1 cellular context compared by ENCODE assay signal in the genomic region with DNA sequence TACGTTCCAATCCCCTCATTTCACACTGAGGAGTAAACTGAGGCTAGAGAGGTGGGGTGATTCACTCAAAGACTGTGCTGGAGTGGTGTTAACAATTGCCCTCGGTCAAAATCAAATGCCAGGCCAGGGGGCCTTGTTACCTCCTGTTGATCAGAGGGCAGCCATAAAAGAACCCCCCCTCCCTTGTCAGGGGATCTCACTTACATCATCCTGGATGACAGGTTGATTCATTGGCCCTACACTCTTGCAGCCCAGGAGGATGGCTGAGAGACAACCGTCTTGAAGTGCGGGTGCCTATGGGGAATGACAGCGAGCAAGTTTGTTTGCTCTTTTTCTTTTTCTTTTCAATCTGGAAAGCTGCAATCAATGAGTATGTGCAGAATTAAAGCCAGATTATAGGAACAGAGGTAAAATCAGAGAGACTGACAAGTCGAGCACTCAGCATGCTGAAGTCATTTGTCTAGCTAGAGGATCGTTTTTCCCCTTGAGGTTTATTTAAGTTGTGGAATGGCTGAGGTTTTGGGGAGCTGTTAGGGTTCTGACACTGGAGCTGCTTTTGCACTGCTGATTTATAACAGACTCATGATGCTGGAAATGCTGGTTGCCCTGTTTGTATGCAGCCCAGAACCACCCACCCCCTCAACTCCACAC.
TF ChIP-seq lines count a peak whose summit lies in the region.

No MANE protein-coding gene starts in this region.

TF ChIP-seq in IMR-90, 13 proteins besides CTCF, POLR2A, EP300 and RAD21:
- TF ChIP-seq CHD1 (IDR thresholded peaks at IDR 0.05; ENCODE audit: low read depth, low read length) (no peak), MAFK (IDR thresholded peaks at IDR 0.05; ENCODE audit: low read depth, low read length) (no peak), NFE2L2 (IDR thresholded peaks at IDR 0.05; ENCODE audit: low read depth, low read length) (no peak), RCOR1 (IDR thresholded peaks at IDR 0.05; ENCODE audit: insufficient replicate concordance, low read length) (no peak)
- TF ChIP-seq, protein P1, sequence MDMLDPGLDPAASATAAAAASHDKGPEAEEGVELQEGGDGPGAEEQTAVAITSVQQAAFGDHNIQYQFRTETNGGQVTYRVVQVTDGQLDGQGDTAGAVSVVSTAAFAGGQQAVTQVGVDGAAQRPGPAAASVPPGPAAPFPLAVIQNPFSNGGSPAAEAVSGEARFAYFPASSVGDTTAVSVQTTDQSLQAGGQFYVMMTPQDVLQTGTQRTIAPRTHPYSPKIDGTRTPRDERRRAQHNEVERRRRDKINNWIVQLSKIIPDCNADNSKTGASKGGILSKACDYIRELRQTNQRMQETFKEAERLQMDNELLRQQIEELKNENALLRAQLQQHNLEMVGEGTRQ (IDR thresholded peaks at IDR 0.05; ENCODE audit: low read depth, low read length) = no peak
- TF ChIP-seq, protein P2, sequence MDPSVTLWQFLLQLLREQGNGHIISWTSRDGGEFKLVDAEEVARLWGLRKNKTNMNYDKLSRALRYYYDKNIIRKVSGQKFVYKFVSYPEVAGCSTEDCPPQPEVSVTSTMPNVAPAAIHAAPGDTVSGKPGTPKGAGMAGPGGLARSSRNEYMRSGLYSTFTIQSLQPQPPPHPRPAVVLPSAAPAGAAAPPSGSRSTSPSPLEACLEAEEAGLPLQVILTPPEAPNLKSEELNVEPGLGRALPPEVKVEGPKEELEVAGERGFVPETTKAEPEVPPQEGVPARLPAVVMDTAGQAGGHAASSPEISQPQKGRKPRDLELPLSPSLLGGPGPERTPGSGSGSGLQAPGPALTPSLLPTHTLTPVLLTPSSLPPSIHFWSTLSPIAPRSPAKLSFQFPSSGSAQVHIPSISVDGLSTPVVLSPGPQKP (IDR thresholded peaks at IDR 0.05; ENCODE audit: borderline replicate concordance, low read depth, low read length) = no peak
